Comparison of ENCODE assay signal across 29 cellular contexts in genomic region chr1:81345110-81345509, GRCh38.
"Had no signal": no experiment of that assay in that cellular context is flagged by ENCODE, and none has a peak within 500 bp of the region (broad histone marks: within the 10 kb centered on the region; RNA-seq: fewer than 3 reads in every experiment).

No MANE protein-coding gene starts in this region.

- H3K27ac ChIP-seq: ascending aorta, breast epithelium, cardiac muscle cell, coronary artery, dorsolateral prefrontal cortex had no signal

- H3K27me3 Mint-ChIP-seq: activated CD4-positive, alpha-beta memory T cell treated with anti-CD3 and anti-CD28 coated beads for 36 hours; activated CD4-positive, alpha-beta T cell treated with anti-CD3 and anti-CD28 coated beads for 36 hours; activated CD4-positive, alpha-beta T cell treated with anti-CD3 and anti-CD28 coated beads, Interleukin-2, amount 10 ng/mL, durations not matched to agents 24 days and 14 days; activated CD8-positive, alpha-beta memory T cell treated with anti-CD3 and anti-CD28 coated beads, Interleukin-2, amount 10 ng/mL, durations not matched to agents 7 days and 5 days; activated naive CD4-positive, alpha-beta T cell treated with anti-CD3 and anti-CD28 coated beads, Interleukin-2, amount 50 U/mL, for 24 hours; activated naive CD8-positive, alpha-beta T cell treated with anti-CD3 and anti-CD28 coated beads, Interleukin-2, amount 10 ng/mL, durations not matched to agents 7 days and 5 days; brain; central memory CD8-positive, alpha-beta T cell; dendritic cell treated with granulocyte-macrophage colony-stimulating factor and Interleukin-4, amounts not matched to agents 40 ng/mL and 50 ng/mL, for 4 days had no signal

- H3K9me3 ChIP-seq: ascending aorta, breast epithelium had no signal

- H3K36me3 ChIP-seq: ascending aorta, breast epithelium, cardiac muscle cell had no signal

- DNase-seq: activated CD4-positive, alpha-beta memory T cell treated with anti-CD3 and anti-CD28 coated beads for 36 hours; activated CD4-positive, alpha-beta T cell treated with anti-CD3 and anti-CD28 coated beads for 36 hours; activated CD4-positive, alpha-beta T cell treated with anti-CD3 and anti-CD28 coated beads, Interleukin-2, amount 10 ng/mL, durations not matched to agents 24 days and 14 days; activated CD4-positive, CD25-positive, alpha-beta regulatory T cell; activated CD4-positive, CD25-positive, alpha-beta regulatory T cell treated with anti-CD3 and anti-CD28 coated beads, Interleukin-2, amount 50 U/mL, for 72 hours; activated CD8-positive, alpha-beta memory T cell treated with anti-CD3 and anti-CD28 coated beads, Interleukin-2, amount 10 ng/mL, durations not matched to agents 7 days and 5 days; activated CD8-positive, alpha-beta memory T cell treated with anti-CD3 and anti-CD28 coated beads, Interleukin-2, amount 50 U/mL, for 4 hours; activated CD8-positive, alpha-beta T cell treated with anti-CD3 and anti-CD28 coated beads, Interleukin-2, amount 10 ng/mL, durations not matched to agents 7 days and 5 days; activated effector memory CD4-positive, alpha-beta T cell treated with anti-CD3 and anti-CD28 coated beads, Interleukin-2, amount 50 U/mL, for 16 hours; activated naive CD4-positive, alpha-beta T cell treated with anti-CD3 and anti-CD28 coated beads for 36 hours; activated naive CD8-positive, alpha-beta T cell treated with anti-CD3 and anti-CD28 coated beads, Interleukin-2, amount 10 ng/mL, durations not matched to agents 7 days and 5 days; activated T-cell treated with anti-CD3 and anti-CD28 coated beads, Interleukin-2, amount 50 U/mL, for 1 hour; activated T-cell treated with anti-CD3 and anti-CD28 coated beads, Interleukin-2, amount 50 U/mL, for 48 hours; dorsolateral prefrontal cortex; effector memory CD4-positive, alpha-beta T cell; endodermal cell; foreskin fibroblast; T-helper 2 cell had no signal

- H3K27me3 ChIP-seq: ascending aorta, breast epithelium, cardiac muscle cell, dorsolateral prefrontal cortex had no signal

- H3K4me3 ChIP-seq: ascending aorta, breast epithelium, cardiac muscle cell, coronary artery, dorsolateral prefrontal cortex had no signal

- H3K9me3 Mint-ChIP-seq: activated CD4-positive, alpha-beta T cell treated with anti-CD3 and anti-CD28 coated beads, Interleukin-2, amount 10 ng/mL, durations not matched to agents 24 days and 14 days; activated T-helper 1 cell treated with anti-CD3 and anti-CD28 coated beads, Interleukin-12 subunit alpha, Interleukin-12 subunit beta, Interleukin-2, Interleukin-4 antibody, amounts not matched to agents 30 ng/mL and 10 ng/mL and 1 ng/mL, durations not matched to agents 14 hours and 24 hours and 36 hours; activated T-helper 2 cell treated with anti-CD3 and anti-CD28 coated beads, Interferon-gamma antibody, Interleukin-2, Interleukin-4, amounts not matched to agents 10 μg/mL and 5 μg/mL and 100 μg/mL, durations not matched to agents 14 hours and 24 hours and 36 hours; dendritic cell treated with granulocyte-macrophage colony-stimulating factor and Interleukin-4, amounts not matched to agents 40 ng/mL and 50 ng/mL, for 4 days had no signal

- H3K4me1 Mint-ChIP-seq: activated CD4-positive, alpha-beta T cell treated with anti-CD3 and anti-CD28 coated beads for 36 hours; activated CD4-positive, alpha-beta T cell treated with anti-CD3 and anti-CD28 coated beads, Interleukin-2, amount 10 ng/mL, durations not matched to agents 24 days and 14 days; activated CD8-positive, alpha-beta memory T cell treated with anti-CD3 and anti-CD28 coated beads, Interleukin-2, amount 10 ng/mL, durations not matched to agents 7 days and 5 days; activated naive CD4-positive, alpha-beta T cell treated with anti-CD3 and anti-CD28 coated beads, Interleukin-2, amount 50 U/mL, for 24 hours; activated naive CD8-positive, alpha-beta T cell treated with anti-CD3 and anti-CD28 coated beads, Interleukin-2, amount 10 ng/mL, durations not matched to agents 7 days and 5 days; brain; central memory CD8-positive, alpha-beta T cell had no signal

- H3K27ac Mint-ChIP-seq: activated CD4-positive, alpha-beta memory T cell treated with anti-CD3 and anti-CD28 coated beads for 36 hours; activated CD4-positive, alpha-beta T cell treated with anti-CD3 and anti-CD28 coated beads for 36 hours; activated CD4-positive, alpha-beta T cell treated with anti-CD3 and anti-CD28 coated beads, Interleukin-2, amount 10 ng/mL, durations not matched to agents 24 days and 14 days; activated CD8-positive, alpha-beta memory T cell treated with anti-CD3 and anti-CD28 coated beads, Interleukin-2, amount 10 ng/mL, durations not matched to agents 7 days and 5 days; activated CD8-positive, alpha-beta T cell treated with anti-CD3 and anti-CD28 coated beads, Interleukin-2, amount 10 ng/mL, durations not matched to agents 7 days and 5 days; activated naive CD4-positive, alpha-beta T cell treated with anti-CD3 and anti-CD28 coated beads for 36 hours; activated naive CD4-positive, alpha-beta T cell treated with anti-CD3 and anti-CD28 coated beads, Interleukin-2, amount 50 U/mL, for 24 hours; activated naive CD8-positive, alpha-beta T cell treated with anti-CD3 and anti-CD28 coated beads, Interleukin-2, amount 10 ng/mL, durations not matched to agents 7 days and 5 days; activated T-helper 1 cell treated with anti-CD3 and anti-CD28 coated beads, Interleukin-12 subunit alpha, Interleukin-12 subunit beta, Interleukin-2, Interleukin-4 antibody, amounts not matched to agents 30 ng/mL and 10 ng/mL and 1 ng/mL, durations not matched to agents 14 hours and 24 hours and 36 hours; activated T-helper 2 cell treated with anti-CD3 and anti-CD28 coated beads, Interferon-gamma antibody, Interleukin-2, Interleukin-4, amounts not matched to agents 10 μg/mL and 5 μg/mL and 100 μg/mL, durations not matched to agents 14 hours and 24 hours and 36 hours; brain; dendritic cell treated with granulocyte-macrophage colony-stimulating factor and Interleukin-4, amounts not matched to agents 40 ng/mL and 50 ng/mL, for 4 days; endodermal cell had no signal

- ATAC-seq: activated CD4-positive, alpha-beta T cell treated with anti-CD3 and anti-CD28 coated beads for 36 hours; activated CD8-positive, alpha-beta memory T cell treated with anti-CD3 and anti-CD28 coated beads, Interleukin-2, amount 10 ng/mL, durations not matched to agents 7 days and 5 days; activated CD8-positive, alpha-beta T cell treated with anti-CD3 and anti-CD28 coated beads, Interleukin-2, amount 10 ng/mL, durations not matched to agents 7 days and 5 days; esophagus mucosa had no signal

- H3K4me1 ChIP-seq: breast epithelium had no signal

- H3K4me3 Mint-ChIP-seq: activated CD4-positive, alpha-beta memory T cell treated with anti-CD3 and anti-CD28 coated beads for 36 hours; activated CD4-positive, alpha-beta T cell treated with anti-CD3 and anti-CD28 coated beads for 36 hours; activated CD4-positive, alpha-beta T cell treated with anti-CD3 and anti-CD28 coated beads, Interleukin-2, amount 10 ng/mL, durations not matched to agents 24 days and 14 days; activated CD8-positive, alpha-beta memory T cell treated with anti-CD3 and anti-CD28 coated beads, Interleukin-2, amount 10 ng/mL, durations not matched to agents 7 days and 5 days; activated CD8-positive, alpha-beta T cell treated with anti-CD3 and anti-CD28 coated beads, Interleukin-2, amount 10 ng/mL, durations not matched to agents 7 days and 5 days; activated naive CD4-positive, alpha-beta T cell treated with anti-CD3 and anti-CD28 coated beads for 36 hours; activated naive CD4-positive, alpha-beta T cell treated with anti-CD3 and anti-CD28 coated beads, Interleukin-2, amount 50 U/mL, for 24 hours; activated naive CD8-positive, alpha-beta T cell treated with anti-CD3 and anti-CD28 coated beads, Interleukin-2, amount 10 ng/mL, durations not matched to agents 7 days and 5 days; activated T-helper 1 cell treated with anti-CD3 and anti-CD28 coated beads, Interleukin-12 subunit alpha, Interleukin-12 subunit beta, Interleukin-2, Interleukin-4 antibody, amounts not matched to agents 30 ng/mL and 10 ng/mL and 1 ng/mL, durations not matched to agents 14 hours and 24 hours and 36 hours; brain; central memory CD8-positive, alpha-beta T cell; dendritic cell treated with granulocyte-macrophage colony-stimulating factor and Interleukin-4, amounts not matched to agents 40 ng/mL and 50 ng/mL, for 4 days; endodermal cell had no signal

- H3K36me3 Mint-ChIP-seq: activated CD4-positive, alpha-beta memory T cell treated with anti-CD3 and anti-CD28 coated beads for 36 hours; activated CD8-positive, alpha-beta memory T cell treated with anti-CD3 and anti-CD28 coated beads, Interleukin-2, amount 10 ng/mL, durations not matched to agents 7 days and 5 days; activated naive CD4-positive, alpha-beta T cell treated with anti-CD3 and anti-CD28 coated beads, Interleukin-2, amount 50 U/mL, for 24 hours; activated naive CD8-positive, alpha-beta T cell treated with anti-CD3 and anti-CD28 coated beads, Interleukin-2, amount 10 ng/mL, durations not matched to agents 7 days and 5 days; brain had no signal
